In genomic region chr15:43662293-43662692, GRCh38 we compare ENCODE assay signal across 3 cellular contexts. TPM values are rescaled to one million over a fixed set of nuclear protein-coding genes. Genes with fewer than 3 reads are reported as not detected.
"Had no signal": no experiment of that assay in that cellular context is flagged by ENCODE, and none has a peak within 500 bp of the region (broad histone marks: within the 10 kb centered on the region; RNA-seq: fewer than 3 reads in every experiment).

No MANE protein-coding gene starts in this region.

RNA-seq across cellular contexts. Expression of gene CKMT1A, which starts 31.4 kb away (rescaled TPM):
- total RNA-seq: IMR-90 had no signal
- polyA plus RNA-seq: IMR-90 had no signal

RNA-seq across cellular contexts. Expression of gene STRC, which starts 43.7 kb away (rescaled TPM):
- total RNA-seq: HT-29, IMR-90, K562 had no signal
- polyA plus RNA-seq: IMR-90 had no signal
